Comparison of ENCODE assay signal across 8 cellular contexts in the genomic region with DNA sequence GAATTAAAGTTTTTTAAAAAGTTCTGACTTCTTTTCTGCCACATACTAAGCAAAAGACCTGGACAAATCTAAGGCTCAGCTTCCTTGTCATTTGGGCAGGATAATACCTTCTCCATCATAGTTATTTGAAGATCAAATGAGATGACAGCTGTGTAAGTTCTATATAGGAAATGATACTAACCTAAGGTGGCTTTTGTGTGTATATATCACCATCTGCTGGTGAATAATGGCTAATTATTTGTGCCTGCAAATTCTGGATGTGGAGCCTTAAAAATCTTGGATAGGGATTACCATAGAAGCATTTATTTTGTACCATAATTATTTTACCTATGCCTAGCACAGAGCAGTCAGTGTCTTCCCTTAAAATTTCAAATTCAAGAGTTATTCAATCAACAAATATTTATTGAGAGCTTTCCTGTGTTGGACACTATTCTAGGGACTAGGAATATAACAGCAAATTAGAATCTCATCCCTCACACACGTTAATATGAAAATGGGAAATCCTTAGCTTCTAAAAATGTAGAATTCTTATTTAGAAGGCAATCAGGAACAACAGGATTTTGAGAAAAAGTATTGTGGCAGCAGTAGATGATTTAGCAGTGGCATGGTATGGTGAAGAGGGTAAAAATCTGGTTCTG.
DNase-seq lines count a peak whose midpoint lies in the region; ATAC-seq lines count a peak whose summit lies in the region.

No MANE protein-coding gene starts in this region.

- ATAC-seq in T-helper 17 cell, result peak; percentile 62

- H3K36me3 Mint-ChIP-seq in T-helper 17 cell (ENCODE audit: low read depth), result no peaks in the 10 kb centered on the region

- H3K4me1 Mint-ChIP-seq in T-helper 17 cell, result peaks cover 2% of the 10 kb centered on the region

- H3K4me3 Mint-ChIP-seq in T-helper 17 cell, result no peak overlapping the region

- no peaks in the 10 kb centered on the region for H3K9me3 ChIP-seq in T-helper 17 cell (ENCODE audit: control insufficient read depth, low read length, poor library complexity, severe bottlenecking)

- peak; percentile 38 for DNase-seq in SIG-M5 treated with dmso at 0.1 percent for 504 hours (lab: John Stamatoyannopoulos, UW; ENCODE audit: unreplicated experiment)
- no peak for DNase-seq in SIG-M5 (lab: John Stamatoyannopoulos, UW)
- DNase-seq in NCI-H1092 (lab: John Stamatoyannopoulos, UW), result peak; percentile 49
- no peak for DNase-seq in T-helper 17 cell
- peak; percentile 38 for DNase-seq in foreskin melanocyte
- peak; percentile 7 for DNase-seq in pulmonary artery endothelial cell (ENCODE audit: low read depth, low spot score)
- no peak for DNase-seq in T1000 (lab: John Stamatoyannopoulos, UW)
- DNase-seq in stimulated activated CD4-positive, alpha-beta T cell treated with anti-CD3 and anti-CD28 coated beads, Interleukin-4, amount 100 ng/mL, for 24 hours, result no peak

- no peaks in the 10 kb centered on the region for H3K27me3 Mint-ChIP-seq in T-helper 17 cell

- no peak overlapping the region for H3K27ac Mint-ChIP-seq in T-helper 17 cell

Comparison
In these comparisons a context has a peak if more than half of its experiments do, and no peak if none do; other contexts are left out.
1. DNase-seq: peak in SIG-M5 treated with dmso at 0.1 percent for 504 hours (single experiment), NCI-H1092 (single experiment), foreskin melanocyte (single experiment) and pulmonary artery endothelial cell (single experiment); none in SIG-M5 (single experiment), T-helper 17 cell (0 of 3), T1000 (single experiment) and stimulated activated CD4-positive, alpha-beta T cell treated with anti-CD3 and anti-CD28 coated beads, Interleukin-4, amount 100 ng/mL, for 24 hours (single experiment).